In the genomic region with DNA sequence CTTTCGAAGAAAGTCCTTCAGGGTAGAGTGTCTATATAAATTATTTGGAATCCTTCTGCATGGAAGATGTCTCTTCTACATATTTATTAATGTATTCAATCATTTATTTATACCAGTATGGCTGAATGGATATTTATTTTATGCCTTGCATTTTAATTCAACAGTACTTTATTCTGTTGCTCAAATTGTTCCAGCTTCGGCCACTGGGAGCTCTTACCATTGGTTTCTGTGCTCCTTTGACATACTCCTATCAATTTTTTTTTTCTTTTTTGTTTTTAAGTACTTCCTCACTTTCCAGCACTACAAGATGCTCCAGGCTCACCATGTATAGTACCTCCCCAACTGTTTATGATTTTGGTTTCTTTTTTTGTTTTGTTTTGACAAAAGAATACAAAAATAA, we compare ENCODE assay signal across 13 cellular contexts. TPM values are rescaled to one million over a fixed set of nuclear protein-coding genes. Genes with fewer than 3 reads are reported as not detected.
DNase-seq lines count a peak whose midpoint lies in the region; ATAC-seq, FAIRE-seq and TF ChIP-seq lines count a peak whose summit lies in the region.
"Had no signal": no experiment of that assay in that cellular context is flagged by ENCODE, and none has a peak within 500 bp of the region (broad histone marks: within the 10 kb centered on the region; RNA-seq: fewer than 3 reads in every experiment).

No MANE protein-coding gene starts in this region.

- no peak for DNase-seq in T-helper 2 cell treated with Interferon-gamma antibody and Interleukin-4, amounts not matched to agents 5 μg/mL and 100 μg/mL, for 36 hours (ENCODE audit: low spot score)
- DNase-seq in T-helper 2 cell (no peak), HTR-8/SVneo (ENCODE audit: insufficient read length, low spot score) (no peak), frontal cortex (ENCODE audit: low spot score in 2 of 2) (no peak)
- DNase-seq in activated naive CD8-positive, alpha-beta T cell treated with anti-CD3 and anti-CD28 coated beads, Interleukin-2, amount 10 ng/mL, durations not matched to agents 7 days and 5 days = no peak
- DNase-seq: DMS53, mesendoderm, pancreas, SW 1271 had no signal

- peak overlapping the region; percentile 97 for H3K27ac ChIP-seq in parathyroid adenoma
- H3K27ac ChIP-seq: pancreas had no signal

- H3F3A ChIP-seq in Loucy (ENCODE audit: low read depth) = no peaks in the 10 kb centered on the region

- H3K4me1 ChIP-seq in Loucy (ENCODE audit: insufficient read depth, low read length, poor library complexity, severe bottlenecking) (peaks cover 36% of the 10 kb centered on the region), parathyroid adenoma (peaks cover 37% of the 10 kb centered on the region)

- no peaks in the 10 kb centered on the region for H3K27me3 ChIP-seq in Loucy (ENCODE audit: insufficient read depth, low read length, poor library complexity, severe bottlenecking)
- H3K27me3 ChIP-seq in parathyroid adenoma (ENCODE audit: control insufficient read depth, insufficient read depth, low read length) = no peaks in the 10 kb centered on the region
- H3K27me3 ChIP-seq: pancreas had no signal

- peaks cover 10% of the 10 kb centered on the region for H4K20me1 ChIP-seq in Loucy (ENCODE audit: insufficient read depth, low read length, poor library complexity, severe bottlenecking)

- TF ChIP-seq CTCF in Loucy (conservative IDR thresholded peaks at IDR 0.05; ENCODE audit: low read length) (peak; percentile 44), parathyroid adenoma (IDR thresholded peaks at IDR 0.05) (no peak)

- no peak for ATAC-seq in activated naive CD8-positive, alpha-beta T cell treated with anti-CD3 and anti-CD28 coated beads, Interleukin-2, amount 10 ng/mL, durations not matched to agents 7 days and 5 days (ENCODE audit: low read depth)
- no peak for ATAC-seq in GM18520 (IDR thresholded peaks at IDR 0.05; ENCODE audit: unreplicated experiment)
- ATAC-seq: pancreas had no signal

- H3K27ac Mint-ChIP-seq in T-helper 2 cell treated with Interferon-gamma antibody and Interleukin-4, amounts not matched to agents 5 μg/mL and 100 μg/mL, for 36 hours = peak overlapping the region; percentile 59
- peak overlapping the region; percentile 84 for H3K27ac Mint-ChIP-seq in activated naive CD8-positive, alpha-beta T cell treated with anti-CD3 and anti-CD28 coated beads, Interleukin-2, amount 10 ng/mL, durations not matched to agents 7 days and 5 days

- H3K4me2 ChIP-seq in Loucy (ENCODE audit: low read depth, low read length, poor library complexity, severe bottlenecking) = no peak overlapping the region
- no peak overlapping the region for H3K4me2 ChIP-seq in parathyroid adenoma (ENCODE audit: low read length)

- H3K27me3 Mint-ChIP-seq in T-helper 2 cell treated with Interferon-gamma antibody and Interleukin-4, amounts not matched to agents 5 μg/mL and 100 μg/mL, for 36 hours (ENCODE audit: low read depth) = no peaks in the 10 kb centered on the region
- no peaks in the 10 kb centered on the region for H3K27me3 Mint-ChIP-seq in activated naive CD8-positive, alpha-beta T cell treated with anti-CD3 and anti-CD28 coated beads, Interleukin-2, amount 10 ng/mL, durations not matched to agents 7 days and 5 days

- H3K4me3 Mint-ChIP-seq in T-helper 2 cell treated with Interferon-gamma antibody and Interleukin-4, amounts not matched to agents 5 μg/mL and 100 μg/mL, for 36 hours = no peak overlapping the region
- H3K4me3 Mint-ChIP-seq in activated naive CD8-positive, alpha-beta T cell treated with anti-CD3 and anti-CD28 coated beads, Interleukin-2, amount 10 ng/mL, durations not matched to agents 7 days and 5 days = peak overlapping the region; percentile 58

- FAIRE-seq in HTR-8/SVneo (lab: Jason Lieb, UNC) = no peak
- no peak for FAIRE-seq in frontal cortex (lab: Jason Lieb, UNC)
- FAIRE-seq: GM12891, pancreas had no signal

- POLR2A ChIA-PET in activated naive CD8-positive, alpha-beta T cell treated with anti-CD3 and anti-CD28 coated beads, Interleukin-2, amount 10 ng/mL, durations not matched to agents 7 days and 5 days (lab: Charles Lee) = interaction anchor here (2.0 to 7.8 kb wide), 3 partner anchors 40 to 49 kb away, joined by 5 to 214 read pairs (median 74); a partner anchor contains a TSS

- no peak overlapping the region for H3K4me3 ChIP-seq in Loucy (ENCODE audit: low read length, poor library complexity, severe bottlenecking)
- no peak overlapping the region for H3K4me3 ChIP-seq in parathyroid adenoma (ENCODE audit: low read depth, low read length)
- H3K4me3 ChIP-seq: pancreas had no signal

- no peaks in the 10 kb centered on the region for H3K9me3 ChIP-seq in Loucy (ENCODE audit: insufficient read depth, low read depth, low read length)
- no peaks in the 10 kb centered on the region for H3K9me3 ChIP-seq in parathyroid adenoma (ENCODE audit: control insufficient read depth, low read length)
- H3K9me3 ChIP-seq: pancreas had no signal

- H3K79me2 ChIP-seq in Loucy (ENCODE audit: insufficient read depth, low read length) (peaks cover 27% of the 10 kb centered on the region), parathyroid adenoma (peaks cover 20% of the 10 kb centered on the region)

- H3K9ac ChIP-seq in Loucy (ENCODE audit: low read depth, low read length, poor library complexity, severe bottlenecking) = no peak overlapping the region
- H3K9ac ChIP-seq in parathyroid adenoma = no peak overlapping the region

- H3K9me3 Mint-ChIP-seq in T-helper 2 cell treated with Interferon-gamma antibody and Interleukin-4, amounts not matched to agents 5 μg/mL and 100 μg/mL, for 36 hours = peaks cover 8% of the 10 kb centered on the region
- H3K9me3 Mint-ChIP-seq in activated naive CD8-positive, alpha-beta T cell treated with anti-CD3 and anti-CD28 coated beads, Interleukin-2, amount 10 ng/mL, durations not matched to agents 7 days and 5 days = no peaks in the 10 kb centered on the region

- no peaks in the 10 kb centered on the region for H3K9me2 ChIP-seq in Loucy (replicated peaks; ENCODE audit: low read depth, low read length)

- H3K36me3 ChIP-seq in Loucy (ENCODE audit: insufficient read depth, low read length) (no peaks in the 10 kb centered on the region), parathyroid adenoma (ENCODE audit: control insufficient read depth, insufficient read depth, low read length) (no peaks in the 10 kb centered on the region)
- H3K36me3 ChIP-seq: pancreas had no signal

- H3K36me3 Mint-ChIP-seq in T-helper 2 cell treated with Interferon-gamma antibody and Interleukin-4, amounts not matched to agents 5 μg/mL and 100 μg/mL, for 36 hours (ENCODE audit: low read depth) = peaks cover 19% of the 10 kb centered on the region
- H3K36me3 Mint-ChIP-seq in activated naive CD8-positive, alpha-beta T cell treated with anti-CD3 and anti-CD28 coated beads, Interleukin-2, amount 10 ng/mL, durations not matched to agents 7 days and 5 days = peaks cover 26% of the 10 kb centered on the region

- peaks cover 33% of the 10 kb centered on the region for H3K4me1 Mint-ChIP-seq in T-helper 2 cell treated with Interferon-gamma antibody and Interleukin-4, amounts not matched to agents 5 μg/mL and 100 μg/mL, for 36 hours (ENCODE audit: low read depth)
- H3K4me1 Mint-ChIP-seq in activated naive CD8-positive, alpha-beta T cell treated with anti-CD3 and anti-CD28 coated beads, Interleukin-2, amount 10 ng/mL, durations not matched to agents 7 days and 5 days = peaks cover 55% of the 10 kb centered on the region

- H2AFZ ChIP-seq in Loucy (ENCODE audit: low read length) (no peak overlapping the region), parathyroid adenoma (no peak overlapping the region)

RNA-seq across cellular contexts. Expression of a gene that starts 39.4 kb away (rescaled TPM):
- 100 to 1,000 TPM; 446 to 480 TPM for total RNA-seq in activated naive CD8-positive, alpha-beta T cell treated with anti-CD3 and anti-CD28 coated beads, Interleukin-2, amount 10 ng/mL, durations not matched to agents 7 days and 5 days
- 1.2 TPM for total RNA-seq in frontal cortex

Comparison
In these comparisons a context has a peak if more than half of its experiments do, and no peak if none do; other contexts are left out.
1. RNA of a gene that starts 39.4 kb away (total RNA-seq): 446 to 480 TPM in activated naive CD8-positive, alpha-beta T cell treated with anti-CD3 and anti-CD28 coated beads, Interleukin-2, amount 10 ng/mL, durations not matched to agents 7 days and 5 days; 1.2 TPM in frontal cortex (single experiment); every median in the first group is over 100 times any median in the second.